ENCODE assay signal across 18 cellular contexts in the genomic region with DNA sequence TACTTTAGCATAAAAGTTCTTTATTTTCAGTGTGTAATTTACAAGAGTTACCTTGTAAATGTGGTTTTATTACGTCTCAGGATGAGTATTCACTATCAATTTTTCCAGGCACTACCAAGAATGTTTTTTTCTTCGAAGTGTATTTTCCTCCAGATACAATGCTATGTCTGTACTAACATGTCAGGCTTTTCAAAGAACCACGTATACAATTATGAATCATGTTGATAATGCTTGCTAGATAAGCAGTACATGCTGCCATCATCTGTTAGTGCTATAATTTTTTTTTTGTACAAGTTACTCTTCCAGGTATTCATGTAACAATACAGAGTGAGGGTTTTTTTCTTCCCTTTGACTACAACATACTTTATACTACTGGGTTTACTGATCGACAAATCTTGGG.
"Had no signal": no experiment of that assay in that cellular context is flagged by ENCODE, and none has a peak within 500 bp of the region (broad histone marks: within the 10 kb centered on the region; RNA-seq: fewer than 3 reads in every experiment).

No MANE protein-coding gene starts in this region.

- DNase-seq: activated B cell treated with CpG ODN at 0.5 μM for 24 hours; activated CD4-positive, alpha-beta T cell treated with anti-CD3 and anti-CD28 coated beads for 48 hours; activated effector memory CD4-positive, alpha-beta T cell treated with anti-CD3 and anti-CD28 coated beads, Interleukin-2, amount 50 U/mL, for 16 hours; activated naive CD4-positive, alpha-beta T cell treated with anti-CD3 and anti-CD28 coated beads, Interleukin-2, amount 10 ng/mL, durations not matched to agents 7 days and 5 days; anterior cingulate cortex; dermis blood vessel endothelial cell; effector CD4-positive, alpha-beta T cell; gastrocnemius medialis; glutamatergic neuron; left lung; mucosa of descending colon; SJCRH30; stimulated activated CD4-positive, alpha-beta T cell treated with anti-CD3 and anti-CD28 coated beads, Interleukin-15, amount 100 ng/mL, for 24 hours; stimulated activated CD4-positive, alpha-beta T cell treated with anti-CD3 and anti-CD28 coated beads, Interleukin-2, amount 100 ng/mL, for 24 hours; stimulated activated naive CD4-positive, alpha-beta T cell treated with Interleukin-2 at 50 U/mL for 16 hours; trophoblast cell had no signal

- H3K9me3 Mint-ChIP-seq: activated B cell treated with CpG ODN at 0.5 μM for 24 hours; activated naive CD4-positive, alpha-beta T cell treated with anti-CD3 and anti-CD28 coated beads, Interleukin-2, amount 10 ng/mL, durations not matched to agents 7 days and 5 days; natural killer cell treated with Interleukin-12 subunit alpha and Interleukin-12 subunit beta and Interleukin-15 and Interleukin-18, amount 100 ng/mL, for 72 hours had no signal

- H3K4me3 Mint-ChIP-seq: activated B cell treated with CpG ODN at 0.5 μM for 24 hours; activated naive CD4-positive, alpha-beta T cell treated with anti-CD3 and anti-CD28 coated beads, Interleukin-2, amount 10 ng/mL, durations not matched to agents 7 days and 5 days; natural killer cell treated with Interleukin-12 subunit alpha and Interleukin-12 subunit beta and Interleukin-15 and Interleukin-18, amount 100 ng/mL, for 72 hours had no signal

- H3K27me3 Mint-ChIP-seq: activated B cell treated with CpG ODN at 0.5 μM for 24 hours; natural killer cell treated with Interleukin-12 subunit alpha and Interleukin-12 subunit beta and Interleukin-15 and Interleukin-18, amount 100 ng/mL, for 72 hours had no signal

- H3K27ac Mint-ChIP-seq: activated B cell treated with CpG ODN at 0.5 μM for 24 hours; activated naive CD4-positive, alpha-beta T cell treated with anti-CD3 and anti-CD28 coated beads, Interleukin-2, amount 10 ng/mL, durations not matched to agents 7 days and 5 days; natural killer cell treated with Interleukin-12 subunit alpha and Interleukin-12 subunit beta and Interleukin-15 and Interleukin-18, amount 100 ng/mL, for 72 hours had no signal

- ATAC-seq: gastrocnemius medialis; left lung; mucosa of descending colon; natural killer cell treated with Interleukin-12 subunit alpha and Interleukin-12 subunit beta and Interleukin-15 and Interleukin-18, amount 100 ng/mL, for 72 hours; SK-N-SH treated with all-trans-retinoic acid at 6 μM for 48 hours had no signal
